In genomic region chr7:134892002-134892693, GRCh38 we compare ENCODE assay signal across 1 cellular context.
TF ChIP-seq lines count a peak whose summit lies in the region.

No MANE protein-coding gene starts in this region.

TF ChIP-seq in HepG2, 621 proteins besides CTCF, POLR2A, EP300 and RAD21 (continued from another document and continues in another):
- no peak for TF ChIP-seq DZIP1 (CRISPR knock-in tag; IDR thresholded peaks at IDR 0.05)
- TF ChIP-seq GPBP1L1 (CRISPR knock-in tag; IDR thresholded peaks at IDR 0.05), result no peak
- TF ChIP-seq NFE2L1 (CRISPR knock-in tag; IDR thresholded peaks at IDR 0.05; ENCODE audit: borderline replicate concordance), result no peak
- TF ChIP-seq JUN (CRISPR knock-in tag; IDR thresholded peaks at IDR 0.05), result no peak
- TF ChIP-seq ZNF572 (CRISPR knock-in tag; IDR thresholded peaks at IDR 0.05), result no peak
- TF ChIP-seq, protein P1, sequence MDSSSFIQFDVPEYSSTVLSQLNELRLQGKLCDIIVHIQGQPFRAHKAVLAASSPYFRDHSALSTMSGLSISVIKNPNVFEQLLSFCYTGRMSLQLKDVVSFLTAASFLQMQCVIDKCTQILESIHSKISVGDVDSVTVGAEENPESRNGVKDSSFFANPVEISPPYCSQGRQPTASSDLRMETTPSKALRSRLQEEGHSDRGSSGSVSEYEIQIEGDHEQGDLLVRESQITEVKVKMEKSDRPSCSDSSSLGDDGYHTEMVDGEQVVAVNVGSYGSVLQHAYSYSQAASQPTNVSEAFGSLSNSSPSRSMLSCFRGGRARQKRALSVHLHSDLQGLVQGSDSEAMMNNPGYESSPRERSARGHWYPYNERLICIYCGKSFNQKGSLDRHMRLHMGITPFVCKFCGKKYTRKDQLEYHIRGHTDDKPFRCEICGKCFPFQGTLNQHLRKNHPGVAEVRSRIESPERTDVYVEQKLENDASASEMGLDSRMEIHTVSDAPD (CRISPR knock-in tag; IDR thresholded peaks at IDR 0.05), result peak; percentile 96
- 0 out of 2 replicates have a peak, but pooled peaks have one; percentile 15 for TF ChIP-seq TFDP1 (CRISPR knock-in tag; IDR thresholded peaks at IDR 0.05; ENCODE audit: borderline replicate concordance)
- TF ChIP-seq, protein P2, sequence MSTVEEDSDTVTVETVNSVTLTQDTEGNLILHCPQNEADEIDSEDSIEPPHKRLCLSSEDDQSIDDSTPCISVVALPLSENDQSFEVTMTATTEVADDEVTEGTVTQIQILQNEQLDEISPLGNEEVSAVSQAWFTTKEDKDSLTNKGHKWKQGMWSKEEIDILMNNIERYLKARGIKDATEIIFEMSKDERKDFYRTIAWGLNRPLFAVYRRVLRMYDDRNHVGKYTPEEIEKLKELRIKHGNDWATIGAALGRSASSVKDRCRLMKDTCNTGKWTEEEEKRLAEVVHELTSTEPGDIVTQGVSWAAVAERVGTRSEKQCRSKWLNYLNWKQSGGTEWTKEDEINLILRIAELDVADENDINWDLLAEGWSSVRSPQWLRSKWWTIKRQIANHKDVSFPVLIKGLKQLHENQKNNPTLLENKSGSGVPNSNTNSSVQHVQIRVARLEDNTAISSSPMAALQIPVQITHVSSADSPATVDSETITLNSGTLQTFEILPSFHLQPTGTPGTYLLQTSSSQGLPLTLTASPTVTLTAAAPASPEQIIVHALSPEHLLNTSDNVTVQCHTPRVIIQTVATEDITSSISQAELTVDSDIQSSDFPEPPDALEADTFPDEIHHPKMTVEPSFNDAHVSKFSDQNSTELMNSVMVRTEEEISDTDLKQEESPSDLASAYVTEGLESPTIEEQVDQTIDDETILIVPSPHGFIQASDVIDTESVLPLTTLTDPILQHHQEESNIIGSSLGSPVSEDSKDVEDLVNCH (CRISPR knock-in tag; IDR thresholded peaks at IDR 0.05), result no peak
- 0 out of 2 replicates have a peak, but pooled peaks have one; percentile 2 for TF ChIP-seq PHF20 (CRISPR knock-in tag; IDR thresholded peaks at IDR 0.05)
- no peak for TF ChIP-seq CREBL2 (CRISPR knock-in tag; IDR thresholded peaks at IDR 0.05; ENCODE audit: borderline replicate concordance)
- TF ChIP-seq, protein P3, sequence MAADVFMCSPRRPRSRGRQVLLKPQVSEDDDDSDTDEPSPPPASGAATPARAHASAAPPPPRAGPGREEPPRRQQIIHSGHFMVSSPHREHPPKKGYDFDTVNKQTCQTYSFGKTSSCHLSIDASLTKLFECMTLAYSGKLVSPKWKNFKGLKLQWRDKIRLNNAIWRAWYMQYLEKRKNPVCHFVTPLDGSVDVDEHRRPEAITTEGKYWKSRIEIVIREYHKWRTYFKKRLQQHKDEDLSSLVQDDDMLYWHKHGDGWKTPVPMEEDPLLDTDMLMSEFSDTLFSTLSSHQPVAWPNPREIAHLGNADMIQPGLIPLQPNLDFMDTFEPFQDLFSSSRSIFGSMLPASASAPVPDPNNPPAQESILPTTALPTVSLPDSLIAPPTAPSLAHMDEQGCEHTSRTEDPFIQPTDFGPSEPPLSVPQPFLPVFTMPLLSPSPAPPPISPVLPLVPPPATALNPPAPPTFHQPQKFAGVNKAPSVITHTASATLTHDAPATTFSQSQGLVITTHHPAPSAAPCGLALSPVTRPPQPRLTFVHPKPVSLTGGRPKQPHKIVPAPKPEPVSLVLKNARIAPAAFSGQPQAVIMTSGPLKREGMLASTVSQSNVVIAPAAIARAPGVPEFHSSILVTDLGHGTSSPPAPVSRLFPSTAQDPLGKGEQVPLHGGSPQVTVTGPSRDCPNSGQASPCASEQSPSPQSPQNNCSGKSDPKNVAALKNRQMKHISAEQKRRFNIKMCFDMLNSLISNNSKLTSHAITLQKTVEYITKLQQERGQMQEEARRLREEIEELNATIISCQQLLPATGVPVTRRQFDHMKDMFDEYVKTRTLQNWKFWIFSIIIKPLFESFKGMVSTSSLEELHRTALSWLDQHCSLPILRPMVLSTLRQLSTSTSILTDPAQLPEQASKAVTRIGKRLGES (CRISPR knock-in tag; IDR thresholded peaks at IDR 0.05; ENCODE audit: borderline replicate concordance), result no peak
- no peak for TF ChIP-seq CHD2 (IDR thresholded peaks at IDR 0.05; ENCODE audit: low read depth, low read length)
- TF ChIP-seq TCF12 (IDR thresholded peaks at IDR 0.05), result no peak
- 0 out of 2 replicates have a peak, but pooled peaks have one; percentile 75 for TF ChIP-seq TCF12 (CRISPR knock-in tag; IDR thresholded peaks at IDR 0.05)
- peak; percentile 37 for TF ChIP-seq ZEB1 (IDR thresholded peaks at IDR 0.05; ENCODE audit: insufficient replicate concordance, low read depth)
- TF ChIP-seq SIX4 (CRISPR knock-in tag; IDR thresholded peaks at IDR 0.05), result 0 out of 2 replicates have a peak, but pooled peaks have one; percentile 23
- no peak for TF ChIP-seq ZNF264 (CRISPR knock-in tag; IDR thresholded peaks at IDR 0.05)
- TF ChIP-seq DPF2 (CRISPR knock-in tag; IDR thresholded peaks at IDR 0.05; ENCODE audit: borderline replicate concordance, low read depth), result peak; percentile 78
- TF ChIP-seq NFYB (CRISPR knock-in tag; IDR thresholded peaks at IDR 0.05), result peak; percentile 12; the same call in 1 of the 2 replicates
- TF ChIP-seq GATA4 (IDR thresholded peaks at IDR 0.05; ENCODE audit: borderline replicate concordance, low read depth), result no peak
- peak; percentile 18; the same call in 1 of the 2 replicates for TF ChIP-seq MXD4 (CRISPR knock-in tag; IDR thresholded peaks at IDR 0.05)
- TF ChIP-seq, protein P4, sequence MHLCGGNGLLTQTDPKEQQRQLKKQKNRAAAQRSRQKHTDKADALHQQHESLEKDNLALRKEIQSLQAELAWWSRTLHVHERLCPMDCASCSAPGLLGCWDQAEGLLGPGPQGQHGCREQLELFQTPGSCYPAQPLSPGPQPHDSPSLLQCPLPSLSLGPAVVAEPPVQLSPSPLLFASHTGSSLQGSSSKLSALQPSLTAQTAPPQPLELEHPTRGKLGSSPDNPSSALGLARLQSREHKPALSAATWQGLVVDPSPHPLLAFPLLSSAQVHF (CRISPR knock-in tag; IDR thresholded peaks at IDR 0.05), result no peak
- TF ChIP-seq KDM1A (CRISPR knock-in tag; IDR thresholded peaks at IDR 0.05), result 0 out of 2 replicates have a peak, but pooled peaks have one; percentile 55
- TF ChIP-seq MED8 (CRISPR knock-in tag; IDR thresholded peaks at IDR 0.05; ENCODE audit: insufficient replicate concordance), result peak; percentile 20
- TF ChIP-seq, protein P5, sequence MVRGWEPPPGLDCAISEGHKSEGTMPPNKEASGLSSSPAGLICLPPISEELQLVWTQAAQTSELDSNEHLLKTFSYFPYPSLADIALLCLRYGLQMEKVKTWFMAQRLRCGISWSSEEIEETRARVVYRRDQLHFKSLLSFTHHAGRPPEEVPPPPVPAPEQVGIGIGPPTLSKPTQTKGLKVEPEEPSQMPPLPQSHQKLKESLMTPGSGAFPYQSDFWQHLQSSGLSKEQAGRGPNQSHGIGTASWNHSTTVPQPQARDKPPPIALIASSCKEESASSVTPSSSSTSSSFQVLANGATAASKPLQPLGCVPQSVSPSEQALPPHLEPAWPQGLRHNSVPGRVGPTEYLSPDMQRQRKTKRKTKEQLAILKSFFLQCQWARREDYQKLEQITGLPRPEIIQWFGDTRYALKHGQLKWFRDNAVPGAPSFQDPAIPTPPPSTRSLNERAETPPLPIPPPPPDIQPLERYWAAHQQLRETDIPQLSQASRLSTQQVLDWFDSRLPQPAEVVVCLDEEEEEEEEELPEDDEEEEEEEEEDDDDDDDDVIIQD (CRISPR knock-in tag; IDR thresholded peaks at IDR 0.05; ENCODE audit: low read depth), result peak; percentile 70; the same call in 1 of the 2 replicates
- TF ChIP-seq CREB1 (IDR thresholded peaks at IDR 0.05), result no peak
- TF ChIP-seq CREB1 (CRISPR knock-in tag; IDR thresholded peaks at IDR 0.05), result peak; percentile 57
- no peak for TF ChIP-seq ZNF251 (CRISPR knock-in tag; IDR thresholded peaks at IDR 0.05)
- no peak for TF ChIP-seq HOXA9 (CRISPR knock-in tag; IDR thresholded peaks at IDR 0.05; ENCODE audit: borderline replicate concordance)
- TF ChIP-seq FOXA1 (IDR thresholded peaks at IDR 0.05), result 0 out of 2 replicates have a peak, but pooled peaks have one; percentile 43
- peak; percentile 96 for TF ChIP-seq FOXA1 (CRISPR knock-in tag; IDR thresholded peaks at IDR 0.05)
- TF ChIP-seq, protein P6, sequence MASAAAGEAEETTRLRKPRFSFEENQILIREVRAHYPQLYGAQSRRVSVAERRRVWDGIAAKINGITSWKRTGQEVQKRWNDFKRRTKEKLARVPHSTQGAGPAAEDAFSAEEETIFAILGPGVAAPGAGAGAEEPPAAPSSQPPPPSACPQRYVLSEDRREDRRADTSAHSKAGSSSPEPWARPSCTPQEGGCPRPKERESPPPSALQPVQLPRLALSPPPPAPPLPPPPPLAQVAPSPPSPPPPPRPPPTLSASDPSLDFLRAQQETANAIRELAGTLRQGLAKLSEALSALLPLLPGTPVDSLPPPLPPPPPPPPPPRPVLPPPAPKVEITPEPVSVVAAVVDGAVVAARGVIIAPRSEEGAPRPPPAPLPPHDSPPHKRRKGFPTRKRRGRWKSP (CRISPR knock-in tag; IDR thresholded peaks at IDR 0.05), result peak; percentile 78; the same call in 1 of the 2 replicates
- TF ChIP-seq ZNF138 (CRISPR knock-in tag; IDR thresholded peaks at IDR 0.05; ENCODE audit: low read depth), result no peak
